ENCODE assay signal across 1 cellular context in genomic region chr18:48724939-48725338, GRCh38.
TF ChIP-seq lines count a peak whose summit lies in the region.

No MANE protein-coding gene starts in this region.

TF ChIP-seq in IMR-90, 13 proteins besides CTCF, POLR2A, EP300 and RAD21 (continued from another document):
- TF ChIP-seq ELK1 (IDR thresholded peaks at IDR 0.05; ENCODE audit: borderline replicate concordance, low read depth, low read length) (no peak), MAZ (IDR thresholded peaks at IDR 0.05; ENCODE audit: borderline replicate concordance, low read depth, low read length) (no peak), SMC3 (IDR thresholded peaks at IDR 0.05; ENCODE audit: low read depth, low read length) (no peak), MXI1 (IDR thresholded peaks at IDR 0.05; ENCODE audit: borderline replicate concordance, low read depth, low read length) (no peak), USF2 (IDR thresholded peaks at IDR 0.05; ENCODE audit: low read depth, low read length) (no peak), FOS (IDR thresholded peaks at IDR 0.05; ENCODE audit: low read depth, low read length) (no peak), RFX5 (IDR thresholded peaks at IDR 0.05; ENCODE audit: low read depth, low read length) (no peak)
